Comparison of ENCODE assay signal across 10 cellular contexts in genomic region chr13:20489185-20489820, GRCh38. TPM values are rescaled to one million over a fixed set of nuclear protein-coding genes. Genes with fewer than 3 reads are reported as not detected.
DNase-seq lines count a peak whose midpoint lies in the region; ATAC-seq, FAIRE-seq and TF ChIP-seq lines count a peak whose summit lies in the region.
"Had no signal": no experiment of that assay in that cellular context is flagged by ENCODE, and none has a peak within 500 bp of the region (broad histone marks: within the 10 kb centered on the region; RNA-seq: fewer than 3 reads in every experiment).

No MANE protein-coding gene starts in this region.

- peak; percentile 83 for ATAC-seq in activated T-helper 17 cell treated with anti-CD3 and anti-CD28 coated beads, Interleukin-2, amount 50 U/mL, for 72 hours (replicated peaks)
- ATAC-seq in HG02623 (IDR thresholded peaks at IDR 0.05; ENCODE audit: unreplicated experiment): no peak

- H3K4me1 ChIP-seq in Loucy (ENCODE audit: insufficient read depth, low read length, poor library complexity, severe bottlenecking) (peaks cover 12% of the 10 kb centered on the region), small intestine (ENCODE audit: control insufficient read depth in 2 of 2, insufficient read depth in 1 of 2, low read depth in 1 of 2, low read length in 1 of 2) (no peaks in the 10 kb centered on the region)

- in situ Hi-C loops in KBM-7 (cut with MboI; ENCODE audit: low pct_unique_long_range_greater_than_20kb, low sequenced_read_pairs): no loop called here

- no peaks in the 10 kb centered on the region for H3K27me3 ChIP-seq in Loucy (ENCODE audit: insufficient read depth, low read length, poor library complexity, severe bottlenecking)
- H3K27me3 ChIP-seq in small intestine (ENCODE audit: control insufficient read depth in 2 of 2, insufficient read depth in 2 of 2, low read length in 2 of 2): no peaks in the 10 kb centered on the region
- H3K27me3 ChIP-seq: BLaER1 treated with 17β-estradiol and CSF1 and Interleukin-3, amounts not matched to agents 10 nM and 100 nM had no signal

- H3K4me3 Mint-ChIP-seq in activated T-helper 17 cell treated with anti-CD3 and anti-CD28 coated beads, Interleukin-2, amount 50 U/mL, for 72 hours: no peak overlapping the region
- no peak overlapping the region for H3K4me3 Mint-ChIP-seq in mesothelial cell of epicardium

- H3K4me2 ChIP-seq in Loucy (ENCODE audit: low read depth, low read length, poor library complexity, severe bottlenecking): no peak overlapping the region
- H3K4me2 ChIP-seq: BLaER1 treated with 17β-estradiol and CSF1 and Interleukin-3, amounts not matched to agents 10 nM and 100 nM had no signal

- no peak overlapping the region for H3K9ac ChIP-seq in Loucy (ENCODE audit: low read depth, low read length, poor library complexity, severe bottlenecking)
- H3K9ac ChIP-seq: BLaER1 treated with 17β-estradiol and CSF1 and Interleukin-3, amounts not matched to agents 10 nM and 100 nM had no signal

- H3K9me3 ChIP-seq in Loucy (ENCODE audit: insufficient read depth, low read depth, low read length) (no peaks in the 10 kb centered on the region), small intestine (ENCODE audit: control insufficient read depth, low read depth) (no peaks in the 10 kb centered on the region)

- TF ChIP-seq CTCF in Loucy (conservative IDR thresholded peaks at IDR 0.05; ENCODE audit: low read length) (peak; percentile 72), mesothelial cell of epicardium (IDR thresholded peaks at IDR 0.05; ENCODE audit: unreplicated experiment) (no peak)

- H3K4me3 ChIP-seq in Loucy (ENCODE audit: low read length, poor library complexity, severe bottlenecking): no peak overlapping the region
- no peak overlapping the region for H3K4me3 ChIP-seq in small intestine (ENCODE audit: low read depth in 1 of 2, low read length in 2 of 2)
- H3K4me3 ChIP-seq: BLaER1 treated with 17β-estradiol and CSF1 and Interleukin-3, amounts not matched to agents 10 nM and 100 nM had no signal

- no peaks in the 10 kb centered on the region for H3F3A ChIP-seq in Loucy (ENCODE audit: low read depth)

- FAIRE-seq in small intestine (lab: Jason Lieb, UNC): no peak

- H2AFZ ChIP-seq in Loucy (ENCODE audit: low read length): peak overlapping the region; percentile 24; the same call in 1 of the 2 replicates

- H3K27ac ChIP-seq in small intestine (ENCODE audit: low read depth in 1 of 2, low read length in 1 of 2): no peak overlapping the region
- H3K27ac ChIP-seq: BLaER1 treated with 17β-estradiol and CSF1 and Interleukin-3, amounts not matched to agents 10 nM and 100 nM; HL-60 had no signal

- no peaks in the 10 kb centered on the region for H3K79me2 ChIP-seq in Loucy (ENCODE audit: insufficient read depth, low read length)

- no peaks in the 10 kb centered on the region for H4K20me1 ChIP-seq in Loucy (ENCODE audit: insufficient read depth, low read length, poor library complexity, severe bottlenecking)

- DNase-seq in activated CD4-positive, alpha-beta T cell treated with anti-CD3 and anti-CD28 coated beads for 48 hours: peak; percentile 68
- DNase-seq in activated CD4-positive, alpha-beta T cell treated with anti-CD3 and anti-CD28 coated beads for 4 hours: no peak
- DNase-seq in small intestine: peak; percentile 56
- no peak for DNase-seq in KBM-7
- no peak for DNase-seq in mesothelial cell of epicardium (ENCODE audit: low spot score in 2 of 2, unreplicated experiment in 2 of 2)

- no peak overlapping the region for H3K27ac Mint-ChIP-seq in activated T-helper 17 cell treated with anti-CD3 and anti-CD28 coated beads, Interleukin-2, amount 50 U/mL, for 72 hours
- H3K27ac Mint-ChIP-seq in mesothelial cell of epicardium: no peak overlapping the region

- 35 to 95% (median 57%) methylated on average over 4 of the region's 4 CpGs for WGBS in small intestine, 3 donors

- H3K9me3 Mint-ChIP-seq in activated T-helper 17 cell treated with anti-CD3 and anti-CD28 coated beads, Interleukin-2, amount 50 U/mL, for 72 hours: no peaks in the 10 kb centered on the region
- H3K9me3 Mint-ChIP-seq in mesothelial cell of epicardium: no peaks in the 10 kb centered on the region

- H3K36me3 Mint-ChIP-seq in activated T-helper 17 cell treated with anti-CD3 and anti-CD28 coated beads, Interleukin-2, amount 50 U/mL, for 72 hours (ENCODE audit: low read depth): peaks cover 6% of the 10 kb centered on the region
- H3K36me3 Mint-ChIP-seq in mesothelial cell of epicardium: peaks cover 9% of the 10 kb centered on the region

- H3K9me2 ChIP-seq in Loucy (replicated peaks; ENCODE audit: low read depth, low read length): no peaks in the 10 kb centered on the region

- no peaks in the 10 kb centered on the region for H3K27me3 Mint-ChIP-seq in activated T-helper 17 cell treated with anti-CD3 and anti-CD28 coated beads, Interleukin-2, amount 50 U/mL, for 72 hours
- H3K27me3 Mint-ChIP-seq in mesothelial cell of epicardium (ENCODE audit: low read depth): peaks cover 2% of the 10 kb centered on the region

- H3K36me3 ChIP-seq in Loucy (ENCODE audit: insufficient read depth, low read length): no peaks in the 10 kb centered on the region
- peaks cover 0 to 8% of the 10 kb centered on the region in 2 donors for H3K36me3 ChIP-seq in small intestine (ENCODE audit: control insufficient read depth in 2 of 2, insufficient read depth in 2 of 2, low read length in 2 of 2)

- peaks cover 13% of the 10 kb centered on the region for H3K4me1 Mint-ChIP-seq in activated T-helper 17 cell treated with anti-CD3 and anti-CD28 coated beads, Interleukin-2, amount 50 U/mL, for 72 hours
- H3K4me1 Mint-ChIP-seq in mesothelial cell of epicardium: peaks cover 10% of the 10 kb centered on the region

RNA-seq across cellular contexts. Expression of gene CRYL1, which starts 36.4 kb away (rescaled TPM):
- 10 to 100 TPM in 1 of 2 donors, 1 to 10 TPM in 1; 8.0 to 12.8 TPM for total RNA-seq in activated T-helper 17 cell treated with anti-CD3 and anti-CD28 coated beads, Interleukin-2, amount 50 U/mL, for 72 hours
- 100 to 1,000 TPM; 136 to 372 (median 302) TPM for polyA plus RNA-seq in small intestine
- total RNA-seq in mesothelial cell of epicardium: 26.9 to 29.7 TPM (median 29.4 TPM) in 3 replicates

Comparison
In these comparisons a context has a peak if more than half of its experiments do, and no peak if none do; other contexts are left out.
1. DNase-seq: peak in activated CD4-positive, alpha-beta T cell treated with anti-CD3 and anti-CD28 coated beads for 48 hours (single experiment) and small intestine (single experiment); none in activated CD4-positive, alpha-beta T cell treated with anti-CD3 and anti-CD28 coated beads for 4 hours (0 of 2), KBM-7 (single experiment) and mesothelial cell of epicardium (0 of 2).